14 cellular contexts compared by ENCODE assay signal in genomic region chr13:114009590-114010400, GRCh38. TPM values are rescaled to one million over a fixed set of nuclear protein-coding genes. Genes with fewer than 3 reads are reported as not detected.
"Had no signal": no experiment of that assay in that cellular context is flagged by ENCODE, and none has a peak within 500 bp of the region (broad histone marks: within the 10 kb centered on the region; RNA-seq: fewer than 3 reads in every experiment).

No MANE protein-coding gene starts in this region.

- H3K9me3 ChIP-seq: ascending aorta, esophagus muscularis mucosa, upper lobe of right lung had no signal

- H3K4me3 ChIP-seq: ascending aorta, esophagus muscularis mucosa, upper lobe of right lung had no signal

- H2AFZ ChIP-seq: parathyroid adenoma had no signal

- H3K79me2 ChIP-seq: parathyroid adenoma had no signal

- ATAC-seq: activated naive CD8-positive, alpha-beta T cell treated with anti-CD3 and anti-CD28 coated beads, Interleukin-2, amount 50 U/mL, for 24 hours; upper lobe of right lung had no signal

- H3K27me3 ChIP-seq: ascending aorta, esophagus muscularis mucosa, upper lobe of right lung had no signal

- H3K27ac ChIP-seq: ascending aorta, esophagus muscularis mucosa, parathyroid adenoma, upper lobe of right lung, WERI-Rb-1 had no signal

- H3K9ac ChIP-seq: parathyroid adenoma had no signal

- H3K4me1 ChIP-seq: ascending aorta, esophagus muscularis mucosa, parathyroid adenoma, upper lobe of right lung had no signal

- FAIRE-seq: bronchial epithelial cell, endometrium, islet of Langerhans, small intestine had no signal

- DNase-seq: activated CD4-positive, alpha-beta T cell treated with anti-CD3 and anti-CD28 coated beads for 4 hours; activated gamma-delta T cell; activated naive CD8-positive, alpha-beta T cell treated with anti-CD3 and anti-CD28 coated beads, Interleukin-2, amount 50 U/mL, for 24 hours; retina; small intestine; T1000; upper lobe of right lung; WERI-Rb-1 had no signal

RNA-seq across cellular contexts. Expression of gene C13orf46, which starts 35.9 kb away (rescaled TPM):
- total RNA-seq: bronchial epithelial cell had no signal
